In genomic region chr4:183987987-183988392, GRCh38 we compare ENCODE assay signal across 8 cellular contexts.
DNase-seq lines count a peak whose midpoint lies in the region; ATAC-seq and TF ChIP-seq lines count a peak whose summit lies in the region.

No MANE protein-coding gene starts in this region.

- POLR2A ChIA-PET in HEK293 (lab: Yijun Ruan, JAX) = interaction anchor here (0.6 to 1.2 kb wide), 4 partner anchors 19 to 83 kb away, joined by 4 read pairs; partner anchors contain the start of gene STOX2

- no peak for TF ChIP-seq CTCF in HEK293 (tag by site-specific recombination; IDR thresholded peaks at IDR 0.05)
- no peak for TF ChIP-seq CTCF in fibroblast of mammary gland (conservative IDR thresholded peaks at IDR 0.05; ENCODE audit: control insufficient read depth, insufficient read depth, low read depth, low read length)

- H3K9ac ChIP-seq in mucosa of rectum (ENCODE audit: low read depth in 1 of 2, low read length in 2 of 2) = no peak overlapping the region

- H3K9me3 ChIP-seq in HEK293 (ENCODE audit: control insufficient read depth, insufficient read depth, low read depth, low read length) = no peaks in the 10 kb centered on the region
- no peaks in the 10 kb centered on the region for H3K9me3 ChIP-seq in mucosa of rectum (ENCODE audit: control insufficient read depth in 2 of 2, low read length in 2 of 2)

- no peaks in the 10 kb centered on the region for H3K9me3 Mint-ChIP-seq in activated T-helper 1 cell treated with anti-CD3 and anti-CD28 coated beads, Interleukin-12 subunit alpha, Interleukin-12 subunit beta, Interleukin-2, Interleukin-4 antibody, amounts not matched to agents 30 ng/mL and 10 ng/mL and 1 ng/mL, durations not matched to agents 14 hours and 24 hours and 36 hours

- H3K4me1 Mint-ChIP-seq in activated T-helper 1 cell treated with anti-CD3 and anti-CD28 coated beads, Interleukin-12 subunit alpha, Interleukin-12 subunit beta, Interleukin-2, Interleukin-4 antibody, amounts not matched to agents 30 ng/mL and 10 ng/mL and 1 ng/mL, durations not matched to agents 14 hours and 24 hours and 36 hours (ENCODE audit: low read depth) = no peaks in the 10 kb centered on the region

- intact Hi-C loops in activated T-helper 1 cell treated with anti-CD3 and anti-CD28 coated beads, Interleukin-12 subunit alpha, Interleukin-12 subunit beta, Interleukin-2, Interleukin-4 antibody, amounts not matched to agents 30 ng/mL and 10 ng/mL and 1 ng/mL, durations not matched to agents 14 hours and 24 hours and 36 hours (cut with micrococcal nuclease) = no loop called here

- CTCF ChIA-PET in HEK293 (lab: Yijun Ruan, JAX) = interaction anchor here (0.8 to 1.0 kb wide), 3 partner anchors 91 to 147 kb away, joined by 3 to 4 read pairs (median 4); no protein-coding TSS in a partner anchor

- H3K36me3 ChIP-seq in HEK293 (ENCODE audit: control insufficient read depth in 2 of 2, insufficient read depth in 1 of 2, low read length in 2 of 2) = no peaks in the 10 kb centered on the region
- no peaks in the 10 kb centered on the region for H3K36me3 ChIP-seq in mucosa of rectum (ENCODE audit: control insufficient read depth in 2 of 2, insufficient read depth in 2 of 2, low read length in 2 of 2)

- H3K36me3 Mint-ChIP-seq in activated T-helper 1 cell treated with anti-CD3 and anti-CD28 coated beads, Interleukin-12 subunit alpha, Interleukin-12 subunit beta, Interleukin-2, Interleukin-4 antibody, amounts not matched to agents 30 ng/mL and 10 ng/mL and 1 ng/mL, durations not matched to agents 14 hours and 24 hours and 36 hours (ENCODE audit: low read depth) = no peaks in the 10 kb centered on the region

- peaks cover 7% of the 10 kb centered on the region for H3K27me3 Mint-ChIP-seq in activated T-helper 1 cell treated with anti-CD3 and anti-CD28 coated beads, Interleukin-12 subunit alpha, Interleukin-12 subunit beta, Interleukin-2, Interleukin-4 antibody, amounts not matched to agents 30 ng/mL and 10 ng/mL and 1 ng/mL, durations not matched to agents 14 hours and 24 hours and 36 hours (ENCODE audit: insufficient read depth)

- ATAC-seq in HG03139 (IDR thresholded peaks at IDR 0.05; ENCODE audit: unreplicated experiment) (no peak), GM21367 (IDR thresholded peaks at IDR 0.05; ENCODE audit: unreplicated experiment) (no peak), HG03135 (IDR thresholded peaks at IDR 0.05; ENCODE audit: unreplicated experiment) (no peak)

- peaks cover 3% of the 10 kb centered on the region for H3K4me1 ChIP-seq in HEK293 (ENCODE audit: control insufficient read depth, insufficient read depth, low read length)
- H3K4me1 ChIP-seq in mucosa of rectum (ENCODE audit: control insufficient read depth in 2 of 2, insufficient read depth in 2 of 2, low read length in 2 of 2) = peaks cover 7 to 14% of the 10 kb centered on the region in 2 donors

- H3K4me3 ChIP-seq in HEK293 (ENCODE audit: low read depth, low read length) (peak overlapping the region; percentile 39), fibroblast of mammary gland (ENCODE audit: control insufficient read depth, low read depth, low read length) (peak overlapping the region; percentile 38), mucosa of rectum (ENCODE audit: low read length in 2 of 2) (peak overlapping the region; percentile 47 to 56)

- H3K27ac ChIP-seq in HEK293 (ENCODE audit: extremely low read depth, low read depth, low read length) (peak overlapping the region; percentile 60), mucosa of rectum (ENCODE audit: low read depth in 2 of 2, low read length in 2 of 2) (peak overlapping the region in 1 of 2 donors; percentile 53)

- no peaks in the 10 kb centered on the region for H3K27me3 ChIP-seq in mucosa of rectum (ENCODE audit: control insufficient read depth in 2 of 2, insufficient read depth in 2 of 2, low read length in 2 of 2)

- no peak overlapping the region for H3K27ac Mint-ChIP-seq in activated T-helper 1 cell treated with anti-CD3 and anti-CD28 coated beads, Interleukin-12 subunit alpha, Interleukin-12 subunit beta, Interleukin-2, Interleukin-4 antibody, amounts not matched to agents 30 ng/mL and 10 ng/mL and 1 ng/mL, durations not matched to agents 14 hours and 24 hours and 36 hours

- DNase-seq in RPMI7951 (ENCODE audit: low read depth) (peak; percentile 1), fibroblast of mammary gland (ENCODE audit: low read depth) (peak; percentile 89)
- no peak for DNase-seq in activated T-helper 1 cell treated with anti-CD3 and anti-CD28 coated beads, Interleukin-12 subunit alpha, Interleukin-12 subunit beta, Interleukin-2, Interleukin-4 antibody, amounts not matched to agents 30 ng/mL and 10 ng/mL and 1 ng/mL, durations not matched to agents 14 hours and 24 hours and 36 hours (ENCODE audit: low spot score)

- no peak overlapping the region for H3K4me3 Mint-ChIP-seq in activated T-helper 1 cell treated with anti-CD3 and anti-CD28 coated beads, Interleukin-12 subunit alpha, Interleukin-12 subunit beta, Interleukin-2, Interleukin-4 antibody, amounts not matched to agents 30 ng/mL and 10 ng/mL and 1 ng/mL, durations not matched to agents 14 hours and 24 hours and 36 hours

TF ChIP-seq in HEK293, 187 proteins besides CTCF, POLR2A, EP300 and RAD21 (continues in another document):
- peak; percentile 10; the same call in 1 of the 2 replicates for TF ChIP-seq ZBTB21 (tag by site-specific recombination; IDR thresholded peaks at IDR 0.05)
- no peak for TF ChIP-seq ZNF239 (tag by site-specific recombination; IDR thresholded peaks at IDR 0.05)
- 0 out of 2 replicates have a peak, but pooled peaks have one; percentile 11 for TF ChIP-seq ZEB2 (tag by site-specific recombination; IDR thresholded peaks at IDR 0.05)
- TF ChIP-seq ZNF169 (tag by site-specific recombination; IDR thresholded peaks at IDR 0.05) = no peak
- TF ChIP-seq ZNF157 (tag by site-specific recombination; IDR thresholded peaks at IDR 0.05) = no peak
- TF ChIP-seq REPIN1 (tag by site-specific recombination; IDR thresholded peaks at IDR 0.05; ENCODE audit: low read depth) = no peak
- TF ChIP-seq TSHZ1 (tag by site-specific recombination; IDR thresholded peaks at IDR 0.05; ENCODE audit: borderline replicate concordance) = no peak
- TF ChIP-seq PATZ1 (tag by site-specific recombination; IDR thresholded peaks at IDR 0.05) = no peak
- TF ChIP-seq ZNF701 (tag by site-specific recombination; IDR thresholded peaks at IDR 0.05) = no peak
- TF ChIP-seq ZNF311 (tag by site-specific recombination; IDR thresholded peaks at IDR 0.05; ENCODE audit: borderline replicate concordance) = no peak
- TF ChIP-seq ZNF621 (tag by site-specific recombination; IDR thresholded peaks at IDR 0.05) = no peak
- TF ChIP-seq INSM2 (tag by site-specific recombination; IDR thresholded peaks at IDR 0.05) = peak; percentile 77
- no peak for TF ChIP-seq ZNF37A (tag by site-specific recombination; IDR thresholded peaks at IDR 0.05)
